ENCODE assay signal across 9 cellular contexts in genomic region chr19:1650627-1651009, GRCh38. TPM values are rescaled to one million over a fixed set of nuclear protein-coding genes. Genes with fewer than 3 reads are reported as not detected.
DNase-seq lines count a peak whose midpoint lies in the region; ATAC-seq, FAIRE-seq and TF ChIP-seq lines count a peak whose summit lies in the region.
"Had no signal": no experiment of that assay in that cellular context is flagged by ENCODE, and none has a peak within 500 bp of the region (broad histone marks: within the 10 kb centered on the region; RNA-seq: fewer than 3 reads in every experiment).

No MANE protein-coding gene starts in this region.

- TF ChIP-seq EP300 in GM12878 (IDR thresholded peaks at IDR 0.05; ENCODE audit: borderline replicate concordance in 1 of 2, control insufficient read depth in 1 of 2, low read depth in 2 of 2, low read length in 2 of 2), result no peak

- H4K5ac ChIP-seq in IMR-90 (ENCODE audit: low read depth, low read length), result no peak overlapping the region
- H4K5ac ChIP-seq in mesendoderm (ENCODE audit: low read length), result no peak overlapping the region

- H2BK120ac ChIP-seq in IMR-90 (ENCODE audit: low read depth, low read length) (no peak overlapping the region), mesendoderm (ENCODE audit: low read depth, low read length) (no peak overlapping the region)

- intact Hi-C loops in IMR-90 (cut with micrococcal nuclease) (loop anchor here (2.0 kb wide), 1 partner anchor 44 kb away; no protein-coding TSS in a partner anchor), GM12878 (cut with micrococcal nuclease; ENCODE audit: unreplicated experiment) (loop anchor here (2.0 kb wide), 2 partner anchors 18 to 32 kb away; no protein-coding TSS in a partner anchor)

- H3K9me3 ChIP-seq in IMR-90 (ENCODE audit: control insufficient read depth, insufficient read depth, low read length), result no peaks in the 10 kb centered on the region
- H3K9me3 ChIP-seq in GM12878 (replicated peaks; ENCODE audit: control insufficient read depth, insufficient read depth, low read length), result no peaks in the 10 kb centered on the region
- H3K9me3 ChIP-seq: pancreas had no signal

- in situ Hi-C loops in IMR-90 (cut with MboI; ENCODE audit: low sequenced_read_pairs), result no loop called here
- in situ Hi-C loops in GM12878 (cut with MboI), result no loop called here

- RAD21 ChIA-PET in GM12878 (lab: Charles Lee; ENCODE audit: unreplicated experiment), result interaction anchor here (1.2 to 3.1 kb wide), 5 partner anchors 14 to 60 kb away, joined by 4 to 19 read pairs (median 7); partner anchors contain the start of gene UQCR11

- H3K27ac ChIP-seq in IMR-90 (ENCODE audit: insufficient read depth, low read length) (peak overlapping the region; percentile 50), GM12878 (ENCODE audit: control insufficient read depth, insufficient read depth) (peak overlapping the region; percentile 90), mesendoderm (ENCODE audit: low read depth, low read length) (peak overlapping the region; percentile 36)
- H3K27ac ChIP-seq: pancreas had no signal

- TF ChIP-seq CTCF in BJ (IDR thresholded peaks at IDR 0.05; ENCODE audit: insufficient read depth, low read depth, low read length) (no peak), IMR-90 (conservative IDR thresholded peaks at IDR 0.05; ENCODE audit: low read depth, low read length) (peak; percentile 10; the same call in 1 of the 2 replicates), GM12878 (IDR thresholded peaks at IDR 0.05 in 2 of 3, conservative IDR thresholded peaks at IDR 0.05 in 1 of 3; ENCODE audit: control insufficient read depth in 2 of 3, extremely low read depth in 1 of 3, insufficient read depth in 1 of 3, low read depth in 3 of 3, low read length in 3 of 3) (peak in 2 of 3 experiments; percentile 11 to 12; a peak in 1 of 6 replicates)

- SMC1A ChIA-PET in GM12878 (lab: Charles Lee; ENCODE audit: uncharacterized antibody, unreplicated experiment), result interaction anchor here (1.9 to 3.3 kb wide), 3 partner anchors 17 to 44 kb away, joined by 7 to 30 read pairs (median 7); no protein-coding TSS in a partner anchor

- H2AK5ac ChIP-seq in IMR-90 (ENCODE audit: low read depth, low read length) (no peak overlapping the region; the same call in 1 of the 2 replicates), mesendoderm (ENCODE audit: low read length) (peak overlapping the region; percentile 18)

- H3K4me1 ChIP-seq in IMR-90 (ENCODE audit: control insufficient read depth, insufficient read depth, low read length) (peaks cover 3% of the 10 kb centered on the region; the same call in 1 of the 2 replicates), GM12878 (ENCODE audit: control insufficient read depth, insufficient read depth, low read length) (peaks cover 30% of the 10 kb centered on the region), mesendoderm (ENCODE audit: control insufficient read depth, low read depth, low read length) (peaks cover 2% of the 10 kb centered on the region)

- FAIRE-seq in GM12878 (lab: Jason Lieb, UNC), result no peak
- FAIRE-seq: pancreas had no signal

- H2AK9ac ChIP-seq in IMR-90 (replicated peaks; ENCODE audit: low read depth, low read length, poor library complexity), result peak overlapping the region; percentile 87

- ATAC-seq in IMR-90 (ENCODE audit: low read depth) (no peak), GM12878 (no peak), HG02981 (IDR thresholded peaks at IDR 0.05; ENCODE audit: unreplicated experiment) (no peak)
- ATAC-seq: pancreas had no signal

- dilution Hi-C loops in IMR-90 (cut with HindIII; ENCODE audit: low sequenced_read_pairs, unreplicated experiment), result no loop called here

- WGBS in IMR-90 (ENCODE audit: extremely low coverage in 2 of 2, insufficient read length in 1 of 2), 2 experiments, result no CpG with 5 or more reads among the region's 13 CpGs
- 3% methylated on average over 13 of the region's 13 CpGs for WGBS in GM12878 (ENCODE audit: insufficient coverage, insufficient replicate concordance, low lambda C conversion rate, missing lambda C conversion rate)
- WGBS in mesendoderm (ENCODE audit: extremely low coverage, insufficient coverage, low lambda C conversion rate), result no CpG with 5 or more reads among the region's 13 CpGs

- H3K23ac ChIP-seq in IMR-90 (ENCODE audit: low read depth, low read length) (peak overlapping the region; percentile 86), mesendoderm (ENCODE audit: low read length) (peak overlapping the region; percentile 66)

- peak overlapping the region; percentile 73; the same call in 1 of the 2 replicates for H3K4ac ChIP-seq in IMR-90 (ENCODE audit: low read depth, low read length)
- H3K4ac ChIP-seq in mesendoderm (ENCODE audit: low read depth, low read length), result peak overlapping the region; percentile 100

- H4K8ac ChIP-seq in IMR-90 (ENCODE audit: low read depth in 2 of 2, low read length in 2 of 2), result no peak overlapping the region; a peak in 1 of 4 replicates
- no peak overlapping the region for H4K8ac ChIP-seq in mesendoderm (ENCODE audit: low read depth, low read length)

- H3K9ac ChIP-seq in IMR-90 (ENCODE audit: low read depth, low read length), result peak overlapping the region; percentile 72
- H3K9ac ChIP-seq in GM12878 (ENCODE audit: control insufficient read depth, insufficient read depth, low read length), result peak overlapping the region; percentile 76
- peak overlapping the region; percentile 93 for H3K9ac ChIP-seq in mesendoderm (ENCODE audit: low read length)

- H3K79me2 ChIP-seq in GM12878 (ENCODE audit: control insufficient read depth, insufficient read depth, low read length), result peaks cover 57% of the 10 kb centered on the region
- peaks cover 41% of the 10 kb centered on the region for H3K79me2 ChIP-seq in mesendoderm (ENCODE audit: control insufficient read depth, insufficient read depth, low read length)

- H2BK15ac ChIP-seq in IMR-90 (ENCODE audit: low read depth, low read length), result no peak overlapping the region
- no peak overlapping the region for H2BK15ac ChIP-seq in mesendoderm (replicated peaks; ENCODE audit: low read depth)

- TF ChIP-seq RAD21 in IMR-90 (IDR thresholded peaks at IDR 0.05; ENCODE audit: low read length) (no peak), GM12878 (IDR thresholded peaks at IDR 0.05; ENCODE audit: insufficient read depth, low read depth, low read length) (peak; percentile 19; the same call in 1 of the 2 replicates)

- H3K36me3 ChIP-seq in BJ (ENCODE audit: control insufficient read depth, insufficient read depth, low read length) (peaks cover 17% of the 10 kb centered on the region), IMR-90 (ENCODE audit: control insufficient read depth, insufficient read depth, low read length) (peaks cover 31% of the 10 kb centered on the region; the same call in 1 of the 2 replicates), GM12878 (ENCODE audit: control insufficient read depth in 2 of 2, insufficient read depth in 2 of 2, low read length in 1 of 2) (peaks cover 4 to 10% of the 10 kb centered on the region in 2 experiments; a peak in 3 of 4 replicates), mesendoderm (ENCODE audit: control insufficient read depth, insufficient read depth, low read length) (peaks cover 18% of the 10 kb centered on the region)
- H3K36me3 ChIP-seq: pancreas had no signal

- DNase-seq in BJ (ENCODE audit: low read depth) (no peak), IMR-90 (peak; percentile 7), GM12878 (ENCODE audit: low read depth, low spot score) (no peak), mesendoderm (peak; percentile 72), hippocampal formation (lab: John Stamatoyannopoulos, UW) (no peak), NCI-H2227 treated with DMSO at 0.1 percent for 48 hours (lab: John Stamatoyannopoulos, UW) (no peak), dedifferentiated amniotic fluid mesenchymal stem cell (ENCODE audit: extremely low spot score) (no peak)

- H2BK5ac ChIP-seq in IMR-90 (ENCODE audit: low read depth, low read length, poor library complexity, severe bottlenecking) (no peak overlapping the region), mesendoderm (ENCODE audit: low read length) (no peak overlapping the region)

- peak overlapping the region; percentile 78 for H3K4me3 ChIP-seq in BJ (ENCODE audit: low read depth, low read length)
- H3K4me3 ChIP-seq in IMR-90 (ENCODE audit: insufficient read depth, low read depth, low read length), result peak overlapping the region; percentile 61
- H3K4me3 ChIP-seq in GM12878, result peak overlapping the region; percentile 91
- H3K4me3 ChIP-seq in mesendoderm (ENCODE audit: low read length), result peak overlapping the region; percentile 87

- H3K79me1 ChIP-seq in IMR-90 (ENCODE audit: low read depth in 1 of 2, low read length in 2 of 2) (peaks cover 20 to 53% of the 10 kb centered on the region in 2 experiments), mesendoderm (ENCODE audit: low read length) (peaks cover 13% of the 10 kb centered on the region)

- H4K91ac ChIP-seq in IMR-90 (ENCODE audit: insufficient read depth, low read depth, low read length), result no peak overlapping the region

- BruUV-seq in IMR-90 (replicated peaks; lab: Mats Ljungman, UMichigan) (no TSS peak), GM12878 (replicated peaks; lab: Mats Ljungman, UMichigan) (TSS peak; percentile 58)

- H3K27me3 ChIP-seq in BJ (ENCODE audit: control insufficient read depth, insufficient read depth, low read length) (no peaks in the 10 kb centered on the region), IMR-90 (ENCODE audit: control insufficient read depth, insufficient read depth, low read length) (no peaks in the 10 kb centered on the region), GM12878 (replicated peaks in 1 of 2; ENCODE audit: control insufficient read depth in 2 of 2, insufficient read depth in 2 of 2, low read length in 1 of 2) (no peaks in the 10 kb centered on the region), mesendoderm (ENCODE audit: insufficient read depth, low read length, poor library complexity) (no peaks in the 10 kb centered on the region)
- H3K27me3 ChIP-seq: pancreas had no signal

- H2BK20ac ChIP-seq in IMR-90 (ENCODE audit: low read depth, low read length), result no peak overlapping the region

- H3K4me2 ChIP-seq in IMR-90 (ENCODE audit: low read depth, low read length) (peak overlapping the region; percentile 91), GM12878 (ENCODE audit: control insufficient read depth, insufficient read depth) (peak overlapping the region; percentile 83), mesendoderm (ENCODE audit: low read length) (peak overlapping the region; percentile 83)

- 0 out of 2 replicates have a peak overlapping the region, but pooled peaks have one; percentile 15 for H3K14ac ChIP-seq in IMR-90 (replicated peaks; ENCODE audit: low read depth, low read length)

- no peaks in the 10 kb centered on the region for H3K9me1 ChIP-seq in IMR-90 (ENCODE audit: insufficient read depth, low read length)

- H3K56ac ChIP-seq in IMR-90 (ENCODE audit: extremely low read depth, insufficient read depth, low read length) (no peak overlapping the region), mesendoderm (ENCODE audit: low read length) (peak overlapping the region; percentile 94)

- TF ChIP-seq POLR2A in IMR-90 (IDR thresholded peaks at IDR 0.05; ENCODE audit: low read depth, low read length) (no peak), GM12878 (IDR thresholded peaks at IDR 0.05; ENCODE audit: low read depth, low read length) (no peak)

- H2AFZ ChIP-seq in IMR-90 (replicated peaks; ENCODE audit: low read length, poor library complexity) (peak overlapping the region; percentile 16), GM12878 (ENCODE audit: control insufficient read depth, low read depth, low read length) (no peak overlapping the region)

- H4K20me1 ChIP-seq in IMR-90 (ENCODE audit: insufficient read depth, low read length) (peaks cover 37% of the 10 kb centered on the region), GM12878 (ENCODE audit: control insufficient read depth, insufficient read depth) (no peaks in the 10 kb centered on the region)

- H3K18ac ChIP-seq in IMR-90 (ENCODE audit: low read depth, low read length) (no peak overlapping the region), mesendoderm (ENCODE audit: low read length) (peak overlapping the region; percentile 96)

- CTCF ChIA-PET in BJ (lab: Yijun Ruan, JAX), result interaction anchor here (3.4 kb wide), 1 partner anchor 22 kb away, joined by 12 read pairs; no protein-coding TSS in a partner anchor
- CTCF ChIA-PET in IMR-90 (lab: Yijun Ruan, JAX), result no interaction called here
- CTCF ChIA-PET in GM12878 (lab: Yijun Ruan, JAX), result interaction anchor here (0.6 to 2.2 kb wide), 8 partner anchors 9 to 60 kb away, joined by 3 to 10 read pairs (median 6); no protein-coding TSS in a partner anchor

- POLR2A ChIA-PET in BJ (lab: Charles Lee) (no interaction called here), IMR-90 (lab: Charles Lee; ENCODE audit: unreplicated experiment) (interaction anchor here (0.6 kb wide), 1 partner anchor 183 kb away, joined by 4 read pairs; no protein-coding TSS in a partner anchor), GM12878 (lab: Charles Lee) (interaction anchor here (0.5 to 2.7 kb wide), 10 partner anchors 11 to 679 kb away, joined by 3 to 13 read pairs (median 6); partner anchors contain the start of gene MBD3)

RNA-seq across cellular contexts. Expression of gene TCF3, which starts 1.8 kb away (rescaled TPM):
- polyA plus RNA-seq in BJ (2011; rRNA removed) (32.6 and 49.8 TPM in 2 replicates), IMR-90 (2012; rRNA removed) (127 and 144 TPM in 2 replicates), GM12878 (2011; rRNA removed) (52.4 and 65.0 TPM in 2 replicates), GM12878 (2014; fragmentation: Illumina TruSeq; extraction: Trizol) (32.7 and 76.5 TPM in 2 replicates), GM12878 (2014; fragmentation: Nextera tagmentation; extraction: Ambion mirVana) (10 to 100 TPM in 1 of 2 experiments, 1 to 10 TPM in 1; 6.7 to 24.0 TPM), GM12878 (2014; rRNA removed) (191 and 239 TPM in 2 replicates), GM12878 (2016; fragmentation: Nextera tagmentation; extraction: Ambion mirVana) (10 to 100 TPM; 50.6 to 58.3 TPM)
- polyA minus RNA-seq in BJ (2011; rRNA and poly(A)+ RNA removed), result 16.8 and 20.7 TPM in 2 replicates
- total RNA-seq in IMR-90 (2012; rRNA removed) (29.9 and 37.5 TPM in 2 replicates), GM12878 (2014; rRNA removed) (147 and 165 TPM in 2 replicates), GM12878 (2014; rRNA removed; fragmentation: Illumina TruSeq; extraction: Trizol) (65.3 and 81.4 TPM in 2 replicates), GM12878 (2021) (262 and 282 TPM in 2 replicates)
- 84.8 and 172 TPM in 2 replicates for polyA plus RNA-seq in IMR-90 (2012; cell fraction: cytosol; rRNA removed)
- polyA plus RNA-seq in IMR-90 (2012; cell fraction: nucleus; rRNA removed; ENCODE audit: low replicate concordance), result 238 and 454 TPM in 2 replicates
- 89.3 and 101 TPM in 2 replicates for total RNA-seq in GM12878 (2013; cell fraction: nucleolus; rRNA removed)
- polyA plus RNA-seq in GM12878 (2011; ENCODE audit: low read depth), result 129 TPM
- polyA plus RNA-seq in GM12878 (2011; cell fraction: cytosol; rRNA removed), result 82.5 and 151 TPM in 2 replicates
- polyA plus RNA-seq in GM12878 (2011; cell fraction: nucleus; rRNA removed), result 292 and 390 TPM in 2 replicates
- polyA plus RNA-seq in GM12878 (2012), result 223 and 266 TPM in 2 replicates
- 24.4 and 53.7 TPM in 2 replicates for polyA minus RNA-seq in GM12878 (2011; rRNA and poly(A)+ RNA removed)
- polyA minus RNA-seq in GM12878 (2011; cell fraction: cytosol; rRNA and poly(A)+ RNA removed), result 50.1 and 67.3 TPM in 2 replicates
- polyA minus RNA-seq in GM12878 (2011; cell fraction: nucleus; rRNA and poly(A)+ RNA removed), result 29.3 and 52.0 TPM in 2 replicates
- polyA plus RNA-seq in mesendoderm (2013, experiment 1 of 2), result 221 TPM
- polyA plus RNA-seq in mesendoderm (2013, experiment 2 of 2), result 219 TPM

RNA-seq across cellular contexts. Expression of gene UQCR11, which starts 45.4 kb away (rescaled TPM):
- polyA plus RNA-seq in BJ (2011; rRNA removed) (177 and 213 TPM in 2 replicates), IMR-90 (2012; rRNA removed) (177 and 248 TPM in 2 replicates), GM12878 (2011; rRNA removed) (191 and 219 TPM in 2 replicates), GM12878 (2014; fragmentation: Illumina TruSeq; extraction: Trizol) (15.8 and 29.0 TPM in 2 replicates), GM12878 (2014; fragmentation: Nextera tagmentation; extraction: Ambion mirVana) (100 to 1,000 TPM; 166 to 418 TPM), GM12878 (2014; rRNA removed) (146 and 157 TPM in 2 replicates), GM12878 (2016; fragmentation: Nextera tagmentation; extraction: Ambion mirVana) (100 to 1,000 TPM; 520 to 586 TPM)
- polyA minus RNA-seq in BJ (2011; rRNA and poly(A)+ RNA removed), result 20.0 and 30.9 TPM in 2 replicates
- total RNA-seq in IMR-90 (2012; rRNA removed) (22.8 and 29.2 TPM in 2 replicates), GM12878 (2014; rRNA removed) (107 and 113 TPM in 2 replicates), GM12878 (2014; rRNA removed; fragmentation: Illumina TruSeq; extraction: Trizol) (28.6 and 30.2 TPM in 2 replicates), GM12878 (2021) (223 and 247 TPM in 2 replicates)
- polyA plus RNA-seq in IMR-90 (2012; cell fraction: cytosol; rRNA removed), result 116 and 122 TPM in 2 replicates
- 35.8 and 42.4 TPM in 2 replicates for polyA plus RNA-seq in IMR-90 (2012; cell fraction: nucleus; rRNA removed; ENCODE audit: low replicate concordance)
- 26.2 and 28.8 TPM in 2 replicates for total RNA-seq in GM12878 (2013; cell fraction: nucleolus; rRNA removed)
- polyA plus RNA-seq in GM12878 (2011; ENCODE audit: low read depth), result 21.7 TPM
- polyA plus RNA-seq in GM12878 (2011; cell fraction: cytosol; rRNA removed), result 138 and 274 TPM in 2 replicates
- 79.3 and 87.4 TPM in 2 replicates for polyA plus RNA-seq in GM12878 (2011; cell fraction: nucleus; rRNA removed)
- 111 and 143 TPM in 2 replicates for polyA plus RNA-seq in GM12878 (2012)
- polyA minus RNA-seq in GM12878 (2011; rRNA and poly(A)+ RNA removed), result 13.8 and 24.5 TPM in 2 replicates
- 18.3 and 26.5 TPM in 2 replicates for polyA minus RNA-seq in GM12878 (2011; cell fraction: cytosol; rRNA and poly(A)+ RNA removed)
- 12.0 and 23.8 TPM in 2 replicates for polyA minus RNA-seq in GM12878 (2011; cell fraction: nucleus; rRNA and poly(A)+ RNA removed)
- polyA plus RNA-seq in mesendoderm (2013, experiment 1 of 2), result 102 TPM
- polyA plus RNA-seq in mesendoderm (2013, experiment 2 of 2), result 103 TPM

RNA-seq across cellular contexts. Expression of gene MBD3, which starts 58.0 kb away (rescaled TPM):
- polyA plus RNA-seq in BJ (2011; rRNA removed) (38.9 and 53.4 TPM in 2 replicates), IMR-90 (2012; rRNA removed) (66.3 and 79.9 TPM in 2 replicates), GM12878 (2011; rRNA removed) (10.2 and 21.8 TPM in 2 replicates), GM12878 (2014; fragmentation: Illumina TruSeq; extraction: Trizol) (2.9 and 6.6 TPM in 2 replicates), GM12878 (2014; fragmentation: Nextera tagmentation; extraction: Ambion mirVana) (1 to 10 TPM in 1 of 2 experiments, under 1 TPM in 1; 0.13 to 1.7 TPM), GM12878 (2014; rRNA removed) (91.0 and 117 TPM in 2 replicates), GM12878 (2016; fragmentation: Nextera tagmentation; extraction: Ambion mirVana) (10 to 100 TPM; 22.0 to 40.2 TPM)
- polyA minus RNA-seq in BJ (2011; rRNA and poly(A)+ RNA removed), result 17.4 and 26.7 TPM in 2 replicates
- total RNA-seq in IMR-90 (2012; rRNA removed) (42.5 and 47.5 TPM in 2 replicates), GM12878 (2014; rRNA removed) (93.6 and 105 TPM in 2 replicates), GM12878 (2014; rRNA removed; fragmentation: Illumina TruSeq; extraction: Trizol) (16.7 and 21.0 TPM in 2 replicates), GM12878 (2021) (95.9 and 107 TPM in 2 replicates)
- polyA plus RNA-seq in IMR-90 (2012; cell fraction: cytosol; rRNA removed), result 48.0 and 72.2 TPM in 2 replicates
- 121 and 247 TPM in 2 replicates for polyA plus RNA-seq in IMR-90 (2012; cell fraction: nucleus; rRNA removed; ENCODE audit: low replicate concordance)
- total RNA-seq in GM12878 (2013; cell fraction: nucleolus; rRNA removed), result 37.4 and 45.4 TPM in 2 replicates
- polyA plus RNA-seq in GM12878 (2011; ENCODE audit: low read depth), result 8.0 TPM
- polyA plus RNA-seq in GM12878 (2011; cell fraction: cytosol; rRNA removed), result 40.6 and 75.9 TPM in 2 replicates
- 66.8 and 112 TPM in 2 replicates for polyA plus RNA-seq in GM12878 (2011; cell fraction: nucleus; rRNA removed)
- 39.0 and 47.6 TPM in 2 replicates for polyA plus RNA-seq in GM12878 (2012)
- polyA minus RNA-seq in GM12878 (2011; rRNA and poly(A)+ RNA removed), result 27.1 and 50.4 TPM in 2 replicates
- polyA minus RNA-seq in GM12878 (2011; cell fraction: cytosol; rRNA and poly(A)+ RNA removed), result 25.1 and 31.5 TPM in 2 replicates
- 11.4 and 26.6 TPM in 2 replicates for polyA minus RNA-seq in GM12878 (2011; cell fraction: nucleus; rRNA and poly(A)+ RNA removed)
- polyA plus RNA-seq in mesendoderm (2013, experiment 1 of 2), result 64.6 TPM
- polyA plus RNA-seq in mesendoderm (2013, experiment 2 of 2), result 63.6 TPM

Comparison
In these comparisons a context has a peak if more than half of its experiments do, and no peak if none do; other contexts are left out.
1. DNase-seq: peak in IMR-90 (single experiment) and mesendoderm (single experiment); none in BJ (single experiment), GM12878 (single experiment), hippocampal formation (0 of 2), NCI-H2227 treated with DMSO at 0.1 percent for 48 hours (single experiment) and dedifferentiated amniotic fluid mesenchymal stem cell (single experiment).
2. H3K27ac ChIP-seq: peak in every context shown above with its lines; median percentile 90 in GM12878; 50 in IMR-90; 36 in mesendoderm.
3. Peak in every context shown above with its lines, with median percentiles within 50 percentile points of each other: H3K4me3 ChIP-seq, H3K4me2 ChIP-seq and H3K9ac ChIP-seq.